8 cellular contexts compared by ENCODE assay signal in the genomic region with DNA sequence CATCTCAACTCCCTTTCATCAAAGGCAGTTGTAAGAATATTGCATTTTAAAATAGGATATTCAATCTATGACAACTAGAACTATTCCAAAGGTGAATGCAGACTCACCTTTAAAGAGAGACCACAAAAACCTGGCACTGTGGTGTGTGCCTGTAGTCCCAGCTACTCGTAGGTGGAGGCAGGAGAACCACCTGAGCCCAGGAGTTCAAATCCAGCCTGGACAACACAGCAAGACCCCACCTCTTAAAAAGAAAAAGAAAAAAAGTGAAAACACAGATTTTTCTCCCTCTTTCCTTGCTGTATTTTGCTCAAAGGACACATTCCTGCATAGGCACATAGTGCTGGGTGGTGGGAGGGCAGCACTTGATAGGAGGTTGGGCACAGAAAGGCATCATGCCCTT. TPM values are rescaled to one million over a fixed set of nuclear protein-coding genes. Genes with fewer than 3 reads are reported as not detected.
DNase-seq lines count a peak whose midpoint lies in the region; ATAC-seq and TF ChIP-seq lines count a peak whose summit lies in the region.

No MANE protein-coding gene starts in this region.

- H3K4me1 ChIP-seq in mucosa of stomach (ENCODE audit: control insufficient read depth, insufficient read depth, low read length): peaks cover 6% of the 10 kb centered on the region

- DNase-seq in HFFc6: no peak
- no peak for DNase-seq in NCI-H1105 (lab: John Stamatoyannopoulos, UW)
- no peak for DNase-seq in NCI-H446 (lab: John Stamatoyannopoulos, UW)
- no peak for DNase-seq in NOMO-1 treated with dmso at 0.1 percent for 144 hours (lab: John Stamatoyannopoulos, UW; ENCODE audit: unreplicated experiment)

- H3K27ac Mint-ChIP-seq in HFFc6 (peak overlapping the region; percentile 95), brain (peak overlapping the region in 2 of 5 experiments; percentile 14 to 93)

- peaks cover 36% of the 10 kb centered on the region for H3K4me1 Mint-ChIP-seq in HFFc6 (ENCODE audit: low read depth)
- H3K4me1 Mint-ChIP-seq in brain: peaks cover 34% of the 10 kb centered on the region

- no peaks in the 10 kb centered on the region for H3K9me3 ChIP-seq in mucosa of stomach (ENCODE audit: control insufficient read depth, low read length)

- TF ChIP-seq CTCF in 22Rv1 (IDR thresholded peaks at IDR 0.05) (no peak), HFFc6 (IDR thresholded peaks at IDR 0.05) (no peak), brain (conservative IDR thresholded peaks at IDR 0.05) (no peak)

- H3K4me3 ChIP-seq in mucosa of stomach (ENCODE audit: low read length): no peak overlapping the region

- H3K4me3 Mint-ChIP-seq in HFFc6 (peak overlapping the region; percentile 98), brain (peak overlapping the region; percentile 97 to 100 (median 100))

- no peaks in the 10 kb centered on the region for H3K27me3 ChIP-seq in mucosa of stomach (ENCODE audit: control insufficient read depth, insufficient read depth, low read length)

- H3K9ac ChIP-seq in mucosa of stomach (ENCODE audit: low read length): peak overlapping the region; percentile 80

- H3K27me3 Mint-ChIP-seq in HFFc6 (ENCODE audit: insufficient read depth) (peaks cover 4% of the 10 kb centered on the region; the same call in 1 of the 2 replicates), brain (peaks cover 5% of the 10 kb centered on the region)

- peak overlapping the region; percentile 58 for H3K27ac ChIP-seq in 22Rv1

- no peaks in the 10 kb centered on the region for H3K9me3 Mint-ChIP-seq in HFFc6
- peaks cover 0 to 2% (median 0%) of the 10 kb centered on the region in 5 experiments for H3K9me3 Mint-ChIP-seq in brain

- no peak for ATAC-seq in HG03097 (IDR thresholded peaks at IDR 0.05; ENCODE audit: low FRiP score, unreplicated experiment)

- peaks cover 16% of the 10 kb centered on the region for H3K36me3 Mint-ChIP-seq in HFFc6 (ENCODE audit: low read depth)
- peaks cover 26% of the 10 kb centered on the region for H3K36me3 Mint-ChIP-seq in brain

- H3K36me3 ChIP-seq in mucosa of stomach (ENCODE audit: control insufficient read depth, insufficient read depth, low read length): no peaks in the 10 kb centered on the region

RNA-seq across cellular contexts. Expression of gene ALDH18A1, which starts 0.7 kb away (rescaled TPM):
- 100 to 1,000 TPM; 121 to 145 (median 133) TPM for total RNA-seq in HFFc6 (2021; fragmentation: NEBNext Ultra II Directional; extraction: Animal tissue kit (Norgen Biotek cat#: 25700))
- polyA plus RNA-seq in brain (ENCODE audit: insufficient read depth, low read depth, low replicate concordance): 31.1 TPM

RNA-seq across cellular contexts. Expression of gene TCTN3, which starts 36.5 kb away (rescaled TPM):
- total RNA-seq in HFFc6 (2021; fragmentation: NEBNext Ultra II Directional; extraction: Animal tissue kit (Norgen Biotek cat#: 25700)): 10 to 100 TPM; 52.9 to 70.9 (median 61.6) TPM
- 35.5 TPM for polyA plus RNA-seq in brain (ENCODE audit: insufficient read depth, low read depth, low replicate concordance)
